ENCODE assay signal across 1 cellular context in genomic region chr1:8439015-8439702, GRCh38.
TF ChIP-seq lines count a peak whose summit lies in the region.

No MANE protein-coding gene starts in this region.

TF ChIP-seq in GM23338, 12 proteins besides CTCF, POLR2A, EP300 and RAD21 (continued from another document):
- TF ChIP-seq, protein P1, sequence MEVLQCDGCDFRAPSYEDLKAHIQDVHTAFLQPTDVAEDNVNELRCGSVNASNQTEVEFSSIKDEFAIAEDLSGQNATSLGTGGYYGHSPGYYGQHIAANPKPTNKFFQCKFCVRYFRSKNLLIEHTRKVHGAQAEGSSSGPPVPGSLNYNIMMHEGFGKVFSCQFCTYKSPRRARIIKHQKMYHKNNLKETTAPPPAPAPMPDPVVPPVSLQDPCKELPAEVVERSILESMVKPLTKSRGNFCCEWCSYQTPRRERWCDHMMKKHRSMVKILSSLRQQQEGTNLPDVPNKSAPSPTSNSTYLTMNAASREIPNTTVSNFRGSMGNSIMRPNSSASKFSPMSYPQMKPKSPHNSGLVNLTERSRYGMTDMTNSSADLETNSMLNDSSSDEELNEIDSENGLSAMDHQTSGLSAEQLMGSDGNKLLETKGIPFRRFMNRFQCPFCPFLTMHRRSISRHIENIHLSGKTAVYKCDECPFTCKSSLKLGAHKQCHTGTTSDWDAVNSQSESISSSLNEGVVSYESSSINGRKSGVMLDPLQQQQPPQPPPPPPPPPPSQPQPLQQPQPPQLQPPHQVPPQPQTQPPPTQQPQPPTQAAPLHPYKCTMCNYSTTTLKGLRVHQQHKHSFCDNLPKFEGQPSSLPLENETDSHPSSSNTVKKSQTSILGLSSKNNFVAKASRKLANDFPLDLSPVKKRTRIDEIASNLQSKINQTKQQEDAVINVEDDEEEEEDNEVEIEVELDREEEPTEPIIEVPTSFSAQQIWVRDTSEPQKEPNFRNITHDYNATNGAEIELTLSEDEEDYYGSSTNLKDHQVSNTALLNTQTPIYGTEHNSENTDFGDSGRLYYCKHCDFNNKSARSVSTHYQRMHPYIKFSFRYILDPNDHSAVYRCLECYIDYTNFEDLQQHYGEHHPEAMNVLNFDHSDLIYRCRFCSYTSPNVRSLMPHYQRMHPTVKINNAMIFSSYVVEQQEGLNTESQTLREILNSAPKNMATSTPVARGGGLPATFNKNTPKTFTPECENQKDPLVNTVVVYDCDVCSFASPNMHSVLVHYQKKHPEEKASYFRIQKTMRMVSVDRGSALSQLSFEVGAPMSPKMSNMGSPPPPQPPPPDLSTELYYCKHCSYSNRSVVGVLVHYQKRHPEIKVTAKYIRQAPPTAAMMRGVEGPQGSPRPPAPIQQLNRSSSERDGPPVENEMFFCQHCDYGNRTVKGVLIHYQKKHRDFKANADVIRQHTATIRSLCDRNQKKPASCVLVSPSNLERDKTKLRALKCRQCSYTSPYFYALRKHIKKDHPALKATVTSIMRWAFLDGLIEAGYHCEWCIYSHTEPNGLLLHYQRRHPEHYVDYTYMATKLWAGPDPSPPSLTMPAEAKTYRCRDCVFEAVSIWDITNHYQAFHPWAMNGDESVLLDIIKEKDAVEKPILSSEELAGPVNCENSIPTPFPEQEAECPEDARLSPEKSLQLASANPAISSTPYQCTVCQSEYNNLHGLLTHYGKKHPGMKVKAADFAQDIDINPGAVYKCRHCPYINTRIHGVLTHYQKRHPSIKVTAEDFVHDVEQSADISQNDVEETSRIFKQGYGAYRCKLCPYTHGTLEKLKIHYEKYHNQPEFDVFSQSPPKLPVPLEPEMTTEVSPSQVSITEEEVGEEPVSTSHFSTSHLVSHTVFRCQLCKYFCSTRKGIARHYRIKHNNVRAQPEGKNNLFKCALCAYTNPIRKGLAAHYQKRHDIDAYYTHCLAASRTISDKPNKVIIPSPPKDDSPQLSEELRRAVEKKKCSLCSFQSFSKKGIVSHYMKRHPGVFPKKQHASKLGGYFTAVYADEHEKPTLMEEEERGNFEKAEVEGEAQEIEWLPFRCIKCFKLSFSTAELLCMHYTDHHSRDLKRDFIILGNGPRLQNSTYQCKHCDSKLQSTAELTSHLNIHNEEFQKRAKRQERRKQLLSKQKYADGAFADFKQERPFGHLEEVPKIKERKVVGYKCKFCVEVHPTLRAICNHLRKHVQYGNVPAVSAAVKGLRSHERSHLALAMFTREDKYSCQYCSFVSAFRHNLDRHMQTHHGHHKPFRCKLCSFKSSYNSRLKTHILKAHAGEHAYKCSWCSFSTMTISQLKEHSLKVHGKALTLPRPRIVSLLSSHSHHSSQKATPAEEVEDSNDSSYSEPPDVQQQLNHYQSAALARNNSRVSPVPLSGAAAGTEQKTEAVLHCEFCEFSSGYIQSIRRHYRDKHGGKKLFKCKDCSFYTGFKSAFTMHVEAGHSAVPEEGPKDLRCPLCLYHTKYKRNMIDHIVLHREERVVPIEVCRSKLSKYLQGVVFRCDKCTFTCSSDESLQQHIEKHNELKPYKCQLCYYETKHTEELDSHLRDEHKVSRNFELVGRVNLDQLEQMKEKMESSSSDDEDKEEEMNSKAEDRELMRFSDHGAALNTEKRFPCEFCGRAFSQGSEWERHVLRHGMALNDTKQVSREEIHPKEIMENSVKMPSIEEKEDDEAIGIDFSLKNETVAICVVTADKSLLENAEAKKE (CRISPR knock-in tag; IDR thresholded peaks at IDR 0.05) = no peak
